Comparison of ENCODE assay signal across 8 cellular contexts in the genomic region with DNA sequence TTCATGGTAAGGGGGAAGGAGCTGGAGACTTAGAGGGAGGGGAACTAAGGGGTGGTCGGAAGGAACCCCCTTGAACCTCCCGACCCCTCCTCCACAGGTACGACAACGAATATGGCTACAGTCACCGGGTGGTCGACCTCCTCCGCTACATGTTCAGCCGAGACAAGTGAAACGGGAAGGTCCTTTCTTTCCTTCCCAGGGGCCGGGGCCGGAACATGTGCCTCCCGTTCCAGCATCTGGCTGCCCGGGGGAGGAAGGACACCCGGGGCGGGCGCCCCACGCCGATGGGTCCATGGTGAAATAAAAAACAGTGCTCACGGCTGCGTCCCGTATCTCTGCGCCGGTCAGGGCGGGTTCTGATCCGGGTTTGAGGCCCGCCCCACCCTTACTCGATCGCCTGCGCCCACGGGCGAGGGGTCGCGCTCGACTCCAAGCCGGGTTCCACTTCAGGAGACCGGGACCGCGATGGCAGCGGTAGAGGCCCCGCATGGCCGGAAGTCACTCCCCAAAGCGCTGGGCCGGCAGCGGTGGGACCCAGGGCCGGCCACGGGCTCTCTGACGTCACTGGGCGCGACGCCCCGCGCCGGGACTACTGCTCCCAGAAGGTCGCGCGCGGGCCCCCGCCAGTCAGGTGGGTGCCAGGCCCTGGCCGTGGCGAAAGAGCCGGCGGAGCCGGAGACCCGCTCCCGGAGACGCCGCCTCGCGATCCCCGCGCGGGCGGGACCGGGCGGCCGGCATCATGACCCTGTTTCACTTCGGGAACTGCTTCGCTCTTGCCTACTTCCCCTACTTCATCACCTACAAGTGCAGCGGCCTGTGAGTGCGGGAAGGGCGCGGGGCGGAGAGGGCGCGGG. TPM values are rescaled to one million over a fixed set of nuclear protein-coding genes. Genes with fewer than 3 reads are reported as not detected.
DNase-seq lines count a peak whose midpoint lies in the region.

A gene with protein sequence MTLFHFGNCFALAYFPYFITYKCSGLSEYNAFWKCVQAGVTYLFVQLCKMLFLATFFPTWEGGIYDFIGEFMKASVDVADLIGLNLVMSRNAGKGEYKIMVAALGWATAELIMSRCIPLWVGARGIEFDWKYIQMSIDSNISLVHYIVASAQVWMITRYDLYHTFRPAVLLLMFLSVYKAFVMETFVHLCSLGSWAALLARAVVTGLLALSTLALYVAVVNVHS (plus strand): TSS at position 626 of the 854 bp plus-strand sequence. CDS start 114 bp downstream, at position 740.

- H3K36me3 ChIP-seq in MG63 (peaks cover 53% of the 10 kb centered on the region), SJSA1 (peaks cover 27% of the 10 kb centered on the region), neuronal stem cell (replicated peaks in 1 of 2; ENCODE audit: control insufficient read depth in 2 of 2, insufficient read depth in 2 of 2, low read length in 2 of 2) (peaks cover 18 to 50% of the 10 kb centered on the region in 2 donors), subcutaneous abdominal adipose tissue (ENCODE audit: control insufficient read depth in 5 of 5, insufficient read depth in 5 of 5, low read length in 5 of 5) (peaks cover 0 to 7% (median 5%) of the 10 kb centered on the region in 5 donors)

- H3K4ac ChIP-seq in neuronal stem cell (ENCODE audit: low read length), result no peak within 1 kb of the TSS

- peak within 1 kb of the TSS; percentile 84 for H2BK120ac ChIP-seq in neuronal stem cell (ENCODE audit: low read depth, low read length)

- H3K4me2 ChIP-seq in neuronal stem cell (ENCODE audit: insufficient read depth, low read length, poor library complexity, severe bottlenecking), result peak within 1 kb of the TSS; percentile 69

- H3K9ac ChIP-seq in neuronal stem cell (ENCODE audit: low read depth, low read length, poor library complexity), result peak within 1 kb of the TSS; percentile 95
- H3K9ac ChIP-seq in subcutaneous abdominal adipose tissue (ENCODE audit: low read length in 5 of 5), result peak within 1 kb of the TSS; percentile 63 to 96 (median 87)

- H3K79me1 ChIP-seq in neuronal stem cell (ENCODE audit: low read depth, low read length), result peaks cover 7% of the 10 kb centered on the region

- H2BK15ac ChIP-seq in neuronal stem cell (ENCODE audit: low read length), result no peak within 1 kb of the TSS

- no peak within 1 kb of the TSS for H2BK12ac ChIP-seq in neuronal stem cell (ENCODE audit: low read length)

- peak within 1 kb of the TSS; percentile 4 for H2AK5ac ChIP-seq in neuronal stem cell (ENCODE audit: low read depth, low read length)

- WGBS in neuronal stem cell (ENCODE audit: extremely low coverage in 2 of 2, insufficient read length in 2 of 2, insufficient replicate concordance in 1 of 2), 2 donors, result no CpG with 5 or more reads among the region's 85 CpGs

- H3K4me3 ChIP-seq in MG63 (peak within 1 kb of the TSS; percentile 74), SJSA1 (peak within 1 kb of the TSS; percentile 64), neuronal stem cell (ENCODE audit: low read length in 2 of 2) (peak within 1 kb of the TSS; percentile 71 to 97), subcutaneous abdominal adipose tissue (ENCODE audit: low read depth in 1 of 5, low read length in 5 of 5) (peak within 1 kb of the TSS; percentile 76 to 87 (median 83))

- peaks cover 13% of the 10 kb centered on the region for H3K4me1 ChIP-seq in SJSA1 (replicated peaks)
- peaks cover 5 to 8% of the 10 kb centered on the region in 2 donors for H3K4me1 ChIP-seq in neuronal stem cell (ENCODE audit: control insufficient read depth in 2 of 2, insufficient read depth in 1 of 2, low read depth in 1 of 2, low read length in 2 of 2)
- H3K4me1 ChIP-seq in subcutaneous abdominal adipose tissue (ENCODE audit: control insufficient read depth in 5 of 5, insufficient read depth in 5 of 5, low read length in 5 of 5), result peaks cover 6 to 28% (median 24%) of the 10 kb centered on the region in 5 donors

- peak within 1 kb of the TSS; percentile 82 for H3K23ac ChIP-seq in neuronal stem cell (ENCODE audit: low read depth, low read length, poor library complexity)

- H3K27ac ChIP-seq in SJSA1 (peak within 1 kb of the TSS; percentile 61), neuronal stem cell (replicated peaks; ENCODE audit: low read length) (no peak within 1 kb of the TSS), subcutaneous abdominal adipose tissue (ENCODE audit: low read depth, low read length) (peak within 1 kb of the TSS; percentile 69)

- H3K14ac ChIP-seq in neuronal stem cell (ENCODE audit: low read length), result peak within 1 kb of the TSS; percentile 59

- H2BK5ac ChIP-seq in neuronal stem cell (ENCODE audit: low read length), result peak within 1 kb of the TSS; percentile 89

- H3K18ac ChIP-seq in neuronal stem cell (ENCODE audit: low read length), result peak within 1 kb of the TSS; percentile 92

- peak within 1 kb of the TSS; percentile 98 for H2AFZ ChIP-seq in neuronal stem cell (ENCODE audit: low read length)

- H4K91ac ChIP-seq in neuronal stem cell (ENCODE audit: low read depth, low read length, poor library complexity), result no peak within 1 kb of the TSS

- no peak within 1 kb of the TSS for H4K8ac ChIP-seq in neuronal stem cell (ENCODE audit: low read depth, low read length)

- no peaks in the 10 kb centered on the region for H3K27me3 ChIP-seq in MG63
- H3K27me3 ChIP-seq in SJSA1 (replicated peaks), result no peaks in the 10 kb centered on the region
- no peaks in the 10 kb centered on the region for H3K27me3 ChIP-seq in neuronal stem cell (ENCODE audit: control insufficient read depth in 3 of 3, insufficient read depth in 3 of 3, low read depth in 1 of 3, low read length in 3 of 3)
- no peaks in the 10 kb centered on the region for H3K27me3 ChIP-seq in subcutaneous abdominal adipose tissue (ENCODE audit: control insufficient read depth in 5 of 5, insufficient read depth in 4 of 5, low read length in 5 of 5)

- H3K9me3 ChIP-seq in MG63, result no peaks in the 10 kb centered on the region
- H3K9me3 ChIP-seq in SJSA1 (replicated peaks), result no peaks in the 10 kb centered on the region
- H3K9me3 ChIP-seq in neuronal stem cell (replicated peaks in 1 of 2; ENCODE audit: control insufficient read depth in 2 of 2, insufficient read depth in 1 of 2, low read depth in 1 of 2, low read length in 2 of 2), result peaks cover 0 to 2% of the 10 kb centered on the region in 2 donors
- H3K9me3 ChIP-seq in subcutaneous abdominal adipose tissue (ENCODE audit: control insufficient read depth in 5 of 5, low read length in 5 of 5), result no peaks in the 10 kb centered on the region

- DNase-seq in Daoy (ENCODE audit: low read depth) (peak; percentile 95), H4 (ENCODE audit: low spot score) (peak; percentile 93), MG63 (peak; percentile 97), SJSA1 (ENCODE audit: low read depth in 1 of 2, low spot score in 2 of 2) (peak; percentile 83 to 93), foreskin melanocyte (peak; percentile 80), neuronal stem cell (ENCODE audit: low spot score) (peak; percentile 81)
- peak; percentile 34 to 61 (median 37) for DNase-seq in activated naive CD4-positive, alpha-beta T cell (lab: John Stamatoyannopoulos, UW)

RNA-seq across cellular contexts. Expression of the gene that starts here (rescaled TPM):
- 113 and 114 TPM in 2 replicates for total RNA-seq in Daoy (2014; rRNA removed; shearing (Covaris generic))
- 306 and 341 TPM in 2 replicates for total RNA-seq in H4 (2014; rRNA removed; shearing (Covaris generic))
- total RNA-seq in MG63 (2014; rRNA removed; shearing (Covaris generic); ENCODE audit: low replicate concordance), result 180 and 203 TPM in 2 replicates
- 79.8 and 83.5 TPM in 2 replicates for total RNA-seq in SJSA1 (2014; rRNA removed; shearing (Covaris generic))
- polyA plus RNA-seq in neuronal stem cell (2013, experiment 1 of 2), result 86.7 TPM
- 90.3 TPM for polyA plus RNA-seq in neuronal stem cell (2013, experiment 2 of 2)

Comparison
In these comparisons a context has a peak if more than half of its experiments do, and no peak if none do; other contexts are left out.
1. DNase-seq: peak in every context shown above with its lines; median percentile 97 in MG63; 95 in Daoy; 93 in H4; 88 in SJSA1; 81 in neuronal stem cell; 80 in foreskin melanocyte; 37 in activated naive CD4-positive, alpha-beta T cell.